ENCODE assay signal across 1 cellular context in genomic region chr17:7576432-7576937, GRCh38.
TF ChIP-seq lines count a peak whose summit lies in the region.

No MANE protein-coding gene starts in this region.

TF ChIP-seq in GM23338, 12 proteins besides CTCF, POLR2A, EP300 and RAD21:
- TF ChIP-seq REST (IDR thresholded peaks at IDR 0.05; ENCODE audit: unreplicated experiment) = no peak
